In genomic region chr1:241356187-241356518, GRCh38 we compare ENCODE assay signal across 9 cellular contexts. TPM values are rescaled to one million over a fixed set of nuclear protein-coding genes. Genes with fewer than 3 reads are reported as not detected.
DNase-seq lines count a peak whose midpoint lies in the region; ATAC-seq and TF ChIP-seq lines count a peak whose summit lies in the region.
"Had no signal": no experiment of that assay in that cellular context is flagged by ENCODE, and none has a peak within 500 bp of the region (broad histone marks: within the 10 kb centered on the region; RNA-seq: fewer than 3 reads in every experiment).

No MANE protein-coding gene starts in this region.

- no peak overlapping the region for H3K4me3 ChIP-seq in MM.1S (ENCODE audit: low read length)
- peak overlapping the region; percentile 45 for H3K4me3 ChIP-seq in fibroblast of mammary gland (ENCODE audit: control insufficient read depth, low read depth, low read length)
- peak overlapping the region in 7 of 8 donors; percentile 34 to 79 (median 57) for H3K4me3 ChIP-seq in spleen

- H3K36me3 ChIP-seq in MM.1S (replicated peaks; ENCODE audit: insufficient read depth, low read length) (no peaks in the 10 kb centered on the region), spleen (no peaks in the 10 kb centered on the region)

- H4K20me1 ChIP-seq in MM.1S (ENCODE audit: insufficient read depth, low read length), result no peaks in the 10 kb centered on the region

- peak overlapping the region; percentile 30 for H3K4me3 Mint-ChIP-seq in activated CD4-positive, alpha-beta T cell treated with anti-CD3 and anti-CD28 coated beads, Interleukin-2, amount 10 ng/mL, durations not matched to agents 24 days and 14 days

- TF ChIP-seq POLR2A in spleen (IDR thresholded peaks at IDR 0.05), result no peak

- no peak overlapping the region for H3K27ac Mint-ChIP-seq in activated CD4-positive, alpha-beta T cell treated with anti-CD3 and anti-CD28 coated beads, Interleukin-2, amount 10 ng/mL, durations not matched to agents 24 days and 14 days

- H2AFZ ChIP-seq in MM.1S (ENCODE audit: low read length), result no peak overlapping the region; the same call in 1 of the 2 replicates

- no peaks in the 10 kb centered on the region for H3K9me3 ChIP-seq in MM.1S (replicated peaks; ENCODE audit: insufficient read depth, low read length)
- no peaks in the 10 kb centered on the region for H3K9me3 ChIP-seq in spleen

- DNase-seq in activated CD4-positive, alpha-beta T cell treated with anti-CD3 and anti-CD28 coated beads, Interleukin-2, amount 10 ng/mL, durations not matched to agents 24 days and 14 days, result no peak
- DNase-seq in activated CD4-positive, alpha-beta T cell treated with anti-CD3 and anti-CD28 coated beads for 4 hours, result no peak
- no peak for DNase-seq in MM.1S
- DNase-seq in fibroblast of mammary gland (ENCODE audit: low read depth), result no peak
- peak; percentile 67 for DNase-seq in spleen
- no peak for DNase-seq in NK-92 treated with Interleukin-12 subunit alpha and Interleukin-12 subunit beta, amount 100 ng/mL, for 24 hours (lab: John Stamatoyannopoulos, UW)
- no peak for DNase-seq in stimulated activated naive CD4-positive, alpha-beta T cell (lab: John Stamatoyannopoulos, UW)

- H3K27me3 ChIP-seq in MM.1S (replicated peaks; ENCODE audit: insufficient read depth, low read length) (no peaks in the 10 kb centered on the region), spleen (replicated peaks in 1 of 7) (peaks cover 0 to 59% (median 25%) of the 10 kb centered on the region in 7 donors)

- H3K79me2 ChIP-seq in MM.1S (ENCODE audit: low read length), result no peaks in the 10 kb centered on the region

- H3K9me3 Mint-ChIP-seq in activated CD4-positive, alpha-beta T cell treated with anti-CD3 and anti-CD28 coated beads, Interleukin-2, amount 10 ng/mL, durations not matched to agents 24 days and 14 days, result no peaks in the 10 kb centered on the region

- TF ChIP-seq CTCF in MM.1S (IDR thresholded peaks at IDR 0.05; ENCODE audit: low read length) (no peak), fibroblast of mammary gland (conservative IDR thresholded peaks at IDR 0.05; ENCODE audit: control insufficient read depth, insufficient read depth, low read depth, low read length) (no peak), spleen (IDR thresholded peaks at IDR 0.05 in 8 of 11, conservative IDR thresholded peaks at IDR 0.05 in 3 of 11) (no peak)

- no peak overlapping the region for H3K9ac ChIP-seq in MM.1S (ENCODE audit: low read length)

- no peak overlapping the region for H3K27ac ChIP-seq in MM.1S (ENCODE audit: low read length)
- H3K27ac ChIP-seq in spleen, result no peak overlapping the region
- H3K27ac ChIP-seq: HL-60 had no signal

- H3K36me3 Mint-ChIP-seq in activated CD4-positive, alpha-beta T cell treated with anti-CD3 and anti-CD28 coated beads, Interleukin-2, amount 10 ng/mL, durations not matched to agents 24 days and 14 days (ENCODE audit: low read depth), result no peaks in the 10 kb centered on the region

- H3F3A ChIP-seq in MM.1S (ENCODE audit: insufficient read depth, low read length), result no peaks in the 10 kb centered on the region

- no peaks in the 10 kb centered on the region for H3K4me1 Mint-ChIP-seq in activated CD4-positive, alpha-beta T cell treated with anti-CD3 and anti-CD28 coated beads, Interleukin-2, amount 10 ng/mL, durations not matched to agents 24 days and 14 days

- H3K27me3 Mint-ChIP-seq in activated CD4-positive, alpha-beta T cell treated with anti-CD3 and anti-CD28 coated beads, Interleukin-2, amount 10 ng/mL, durations not matched to agents 24 days and 14 days, result peaks cover 43% of the 10 kb centered on the region

- no peak for ATAC-seq in GM19455 (IDR thresholded peaks at IDR 0.05; ENCODE audit: unreplicated experiment)

- no peaks in the 10 kb centered on the region for H3K4me1 ChIP-seq in MM.1S (ENCODE audit: low read length)
- H3K4me1 ChIP-seq in spleen, result peaks cover 0 to 21% (median 8%) of the 10 kb centered on the region in 6 donors

- peak overlapping the region; percentile 64 for H3K4me2 ChIP-seq in MM.1S (ENCODE audit: low read depth, low read length)

- H3K9me2 ChIP-seq in MM.1S (replicated peaks; ENCODE audit: insufficient read depth, low read length), result no peaks in the 10 kb centered on the region

- WGBS in spleen, 5 donors, result 4 to 15% (median 5%) methylated on average over 14 of the region's 14 CpGs

- intact Hi-C loops in activated CD4-positive, alpha-beta T cell treated with anti-CD3 and anti-CD28 coated beads, Interleukin-2, amount 10 ng/mL, durations not matched to agents 24 days and 14 days (cut with micrococcal nuclease), result no loop called here
- intact Hi-C loops in spleen (cut with DNase I; ENCODE audit: low total_unique reads), result no loop called here

RNA-seq across cellular contexts. Expression of gene RGS7, which starts 0.9 kb away (rescaled TPM):
- not detected in 2 replicates for total RNA-seq in activated CD4-positive, alpha-beta T cell treated with anti-CD3 and anti-CD28 coated beads, Interleukin-2, amount 10 ng/mL, durations not matched to agents 24 days and 14 days
- 1 to 10 TPM in 2 of 7 donors, under 1 TPM in 4, not detected in 1; 0.49 to 1.8 (median 0.77) TPM for total RNA-seq in spleen
- 1 to 10 TPM in 1 of 3 donors, under 1 TPM in 2; 0.09 to 1.6 (median 0.35) TPM for polyA plus RNA-seq in spleen
